In the genomic region with DNA sequence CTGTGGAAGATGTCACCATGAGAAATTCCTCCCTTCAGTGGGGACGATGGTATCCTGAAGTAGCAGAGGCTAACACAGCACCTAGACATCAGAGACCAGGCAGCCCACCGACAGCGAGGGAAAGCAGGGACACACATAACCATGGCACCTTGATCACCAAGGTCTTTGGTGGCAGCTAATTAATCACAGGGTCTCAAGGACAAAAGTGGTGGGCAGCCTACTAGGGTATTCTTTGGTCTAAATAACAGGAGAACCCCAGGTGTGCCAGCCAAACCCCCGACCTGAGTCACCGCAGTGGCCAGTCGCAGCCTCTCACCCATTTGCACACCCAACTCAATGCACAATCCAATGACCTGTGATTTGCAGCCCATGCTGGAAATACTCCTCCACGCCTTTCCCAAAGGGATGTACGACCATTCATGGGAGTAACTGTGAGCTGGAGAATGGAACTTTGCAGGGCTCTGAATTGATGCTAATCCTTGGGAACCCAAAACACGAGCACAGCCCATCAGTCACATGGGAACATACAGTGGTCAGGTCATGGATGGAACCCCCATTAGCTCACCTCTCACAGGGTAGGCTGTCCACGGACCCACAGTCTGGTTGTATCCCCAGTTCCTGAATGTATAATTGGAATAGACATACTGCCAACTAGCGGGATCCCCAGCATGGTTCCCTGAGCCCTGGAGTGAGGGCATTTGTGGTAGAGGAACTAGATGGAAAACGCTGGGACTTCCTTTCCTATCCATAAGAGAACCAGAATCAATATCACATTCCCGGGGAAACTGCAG, we compare ENCODE assay signal across 38 cellular contexts. TPM values are rescaled to one million over a fixed set of nuclear protein-coding genes. Genes with fewer than 3 reads are reported as not detected.
"Had no signal": no experiment of that assay in that cellular context is flagged by ENCODE, and none has a peak within 500 bp of the region (broad histone marks: within the 10 kb centered on the region; RNA-seq: fewer than 3 reads in every experiment).

No MANE protein-coding gene starts in this region.

- H3K27me3 ChIP-seq: brain microvascular endothelial cell had no signal

- H3K27ac Mint-ChIP-seq: activated CD4-positive, alpha-beta T cell treated with anti-CD3 and anti-CD28 coated beads, Interleukin-2, amount 10 ng/mL, durations not matched to agents 24 days and 14 days; activated CD8-positive, alpha-beta T cell treated with anti-CD3 and anti-CD28 coated beads for 36 hours; activated naive CD8-positive, alpha-beta T cell treated with anti-CD3 and anti-CD28 coated beads for 36 hours; activated T-cell treated with anti-CD3 and anti-CD28 coated beads, Interleukin-2, amount 50 U/mL, for 72 hours; activated T-helper 17 cell treated with anti-CD3 and anti-CD28 coated beads, Interleukin-2, amount 50 U/mL, for 72 hours had no signal

- H3K36me3 Mint-ChIP-seq: activated naive CD8-positive, alpha-beta T cell treated with anti-CD3 and anti-CD28 coated beads for 36 hours had no signal

- H3K36me3 ChIP-seq: brain microvascular endothelial cell, WERI-Rb-1 had no signal

- H3K27ac ChIP-seq: brain microvascular endothelial cell, PC-9, RWPE1, WERI-Rb-1 had no signal

- H3K9me3 Mint-ChIP-seq: activated T-helper 17 cell treated with anti-CD3 and anti-CD28 coated beads, Interleukin-2, amount 50 U/mL, for 72 hours; central memory CD8-positive, alpha-beta T cell had no signal

- H3K4me3 ChIP-seq: PC-9 had no signal

- H3K27me3 Mint-ChIP-seq: activated CD4-positive, alpha-beta T cell treated with anti-CD3 and anti-CD28 coated beads, Interleukin-2, amount 10 ng/mL, durations not matched to agents 24 days and 14 days; activated naive CD8-positive, alpha-beta T cell treated with anti-CD3 and anti-CD28 coated beads for 36 hours; central memory CD8-positive, alpha-beta T cell had no signal

- DNase-seq: activated CD4-positive, alpha-beta T cell treated with anti-CD3 and anti-CD28 coated beads for 1 hour; activated CD4-positive, alpha-beta T cell treated with anti-CD3 and anti-CD28 coated beads, Interleukin-2, amount 10 ng/mL, durations not matched to agents 24 days and 14 days; activated CD4-positive, alpha-beta T cell treated with anti-CD3 and anti-CD28 coated beads, Interleukin-2, amount 50 U/mL, for 4 hours; activated CD4-positive, CD25-positive, alpha-beta regulatory T cell; activated CD8-positive, alpha-beta T cell treated with anti-CD3 and anti-CD28 coated beads for 36 hours; activated effector memory CD4-positive, alpha-beta T cell treated with anti-CD3 and anti-CD28 coated beads, Interleukin-2, amount 50 U/mL, for 16 hours; activated naive CD4-positive, alpha-beta T cell; activated naive CD4-positive, alpha-beta T cell treated with anti-CD3 and anti-CD28 coated beads, Interleukin-2, amount 50 U/mL, for 16 hours; activated naive CD8-positive, alpha-beta T cell treated with anti-CD3 and anti-CD28 coated beads for 36 hours; activated T-cell treated with anti-CD3 and anti-CD28 coated beads, Interleukin-2, amount 50 U/mL, for 1 hour; activated T-cell treated with anti-CD3 and anti-CD28 coated beads, Interleukin-2, amount 50 U/mL, for 72 hours; amniotic stem cell; aorta; brain microvascular endothelial cell; KG1; MM.1S; MV-4-11; NCI-H1092; NCI-H1436 treated with DMSO at 0.1 percent for 48 hours; NCI-H1694 treated with DMSO at 0.1 percent for 48 hours; NCI-H2029; NCI-H2107; NCI-H2171; NCI-H510A; NCI-H526; NCI-H748 treated with DMSO at 0.1 percent for 48 hours; SW 1271; T-helper 1 cell; T-helper 2 cell; T-helper 9 cell; WERI-Rb-1 had no signal

- ATAC-seq: activated CD8-positive, alpha-beta T cell treated with anti-CD3 and anti-CD28 coated beads for 36 hours; activated T-cell treated with anti-CD3 and anti-CD28 coated beads, Interleukin-2, amount 50 U/mL, for 72 hours; activated T-helper 17 cell treated with anti-CD3 and anti-CD28 coated beads, Interleukin-2, amount 50 U/mL, for 72 hours; Right ventricle myocardium inferior had no signal

- H3K4me3 Mint-ChIP-seq: activated CD4-positive, alpha-beta T cell treated with anti-CD3 and anti-CD28 coated beads, Interleukin-2, amount 10 ng/mL, durations not matched to agents 24 days and 14 days; activated CD8-positive, alpha-beta T cell treated with anti-CD3 and anti-CD28 coated beads for 36 hours; activated naive CD8-positive, alpha-beta T cell treated with anti-CD3 and anti-CD28 coated beads for 36 hours; activated T-cell treated with anti-CD3 and anti-CD28 coated beads, Interleukin-2, amount 50 U/mL, for 72 hours; activated T-helper 17 cell treated with anti-CD3 and anti-CD28 coated beads, Interleukin-2, amount 50 U/mL, for 72 hours; central memory CD8-positive, alpha-beta T cell had no signal

- H3K4me1 Mint-ChIP-seq: activated CD4-positive, alpha-beta T cell treated with anti-CD3 and anti-CD28 coated beads, Interleukin-2, amount 10 ng/mL, durations not matched to agents 24 days and 14 days; activated naive CD8-positive, alpha-beta T cell treated with anti-CD3 and anti-CD28 coated beads for 36 hours; activated T-helper 17 cell treated with anti-CD3 and anti-CD28 coated beads, Interleukin-2, amount 50 U/mL, for 72 hours; central memory CD8-positive, alpha-beta T cell had no signal

RNA-seq across cellular contexts. Expression of gene C14orf180, which starts 58.7 kb away (rescaled TPM):
- total RNA-seq: activated CD4-positive, alpha-beta T cell treated with anti-CD3 and anti-CD28 coated beads, Interleukin-2, amount 10 ng/mL, durations not matched to agents 24 days and 14 days; activated CD8-positive, alpha-beta T cell treated with anti-CD3 and anti-CD28 coated beads for 36 hours; activated naive CD8-positive, alpha-beta T cell treated with anti-CD3 and anti-CD28 coated beads for 36 hours; activated T-cell treated with anti-CD3 and anti-CD28 coated beads, Interleukin-2, amount 50 U/mL, for 72 hours; activated T-helper 17 cell treated with anti-CD3 and anti-CD28 coated beads, Interleukin-2, amount 50 U/mL, for 72 hours; LHCN-M2; OCI-LY7; PC-9 had no signal
